Comparison of ENCODE assay signal across 1 cellular context in the genomic region with DNA sequence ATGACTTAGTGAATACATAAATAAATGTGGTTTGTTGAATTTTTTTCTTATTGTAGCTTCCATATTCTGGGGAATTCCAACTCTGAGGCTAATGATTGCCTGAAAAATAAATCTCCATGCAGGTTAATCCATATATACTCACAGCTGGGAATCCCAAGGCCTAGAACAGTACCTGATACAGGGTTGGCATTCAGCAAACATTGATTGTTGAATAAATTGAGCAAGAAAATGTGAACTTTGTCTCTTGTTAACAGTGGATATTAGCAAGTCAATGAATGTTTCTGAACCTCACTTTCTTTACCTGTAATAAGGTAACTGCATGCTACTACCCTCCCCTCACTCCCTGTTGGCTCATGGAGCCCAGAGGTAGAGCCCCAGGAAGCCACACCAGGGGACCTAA.
TF ChIP-seq lines count a peak whose summit lies in the region.

No MANE protein-coding gene starts in this region.

TF ChIP-seq in liver, 16 proteins besides CTCF, POLR2A, EP300 and RAD21 (continued from another document):
- TF ChIP-seq, protein P1, sequence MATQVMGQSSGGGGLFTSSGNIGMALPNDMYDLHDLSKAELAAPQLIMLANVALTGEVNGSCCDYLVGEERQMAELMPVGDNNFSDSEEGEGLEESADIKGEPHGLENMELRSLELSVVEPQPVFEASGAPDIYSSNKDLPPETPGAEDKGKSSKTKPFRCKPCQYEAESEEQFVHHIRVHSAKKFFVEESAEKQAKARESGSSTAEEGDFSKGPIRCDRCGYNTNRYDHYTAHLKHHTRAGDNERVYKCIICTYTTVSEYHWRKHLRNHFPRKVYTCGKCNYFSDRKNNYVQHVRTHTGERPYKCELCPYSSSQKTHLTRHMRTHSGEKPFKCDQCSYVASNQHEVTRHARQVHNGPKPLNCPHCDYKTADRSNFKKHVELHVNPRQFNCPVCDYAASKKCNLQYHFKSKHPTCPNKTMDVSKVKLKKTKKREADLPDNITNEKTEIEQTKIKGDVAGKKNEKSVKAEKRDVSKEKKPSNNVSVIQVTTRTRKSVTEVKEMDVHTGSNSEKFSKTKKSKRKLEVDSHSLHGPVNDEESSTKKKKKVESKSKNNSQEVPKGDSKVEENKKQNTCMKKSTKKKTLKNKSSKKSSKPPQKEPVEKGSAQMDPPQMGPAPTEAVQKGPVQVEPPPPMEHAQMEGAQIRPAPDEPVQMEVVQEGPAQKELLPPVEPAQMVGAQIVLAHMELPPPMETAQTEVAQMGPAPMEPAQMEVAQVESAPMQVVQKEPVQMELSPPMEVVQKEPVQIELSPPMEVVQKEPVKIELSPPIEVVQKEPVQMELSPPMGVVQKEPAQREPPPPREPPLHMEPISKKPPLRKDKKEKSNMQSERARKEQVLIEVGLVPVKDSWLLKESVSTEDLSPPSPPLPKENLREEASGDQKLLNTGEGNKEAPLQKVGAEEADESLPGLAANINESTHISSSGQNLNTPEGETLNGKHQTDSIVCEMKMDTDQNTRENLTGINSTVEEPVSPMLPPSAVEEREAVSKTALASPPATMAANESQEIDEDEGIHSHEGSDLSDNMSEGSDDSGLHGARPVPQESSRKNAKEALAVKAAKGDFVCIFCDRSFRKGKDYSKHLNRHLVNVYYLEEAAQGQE (IDR thresholded peaks at IDR 0.05): peak; percentile 75
- peak; percentile 45 for TF ChIP-seq FOXA2 (IDR thresholded peaks at IDR 0.05)
TF ChIP-seq in liver: peak in this region for 12.
